In the genomic region with DNA sequence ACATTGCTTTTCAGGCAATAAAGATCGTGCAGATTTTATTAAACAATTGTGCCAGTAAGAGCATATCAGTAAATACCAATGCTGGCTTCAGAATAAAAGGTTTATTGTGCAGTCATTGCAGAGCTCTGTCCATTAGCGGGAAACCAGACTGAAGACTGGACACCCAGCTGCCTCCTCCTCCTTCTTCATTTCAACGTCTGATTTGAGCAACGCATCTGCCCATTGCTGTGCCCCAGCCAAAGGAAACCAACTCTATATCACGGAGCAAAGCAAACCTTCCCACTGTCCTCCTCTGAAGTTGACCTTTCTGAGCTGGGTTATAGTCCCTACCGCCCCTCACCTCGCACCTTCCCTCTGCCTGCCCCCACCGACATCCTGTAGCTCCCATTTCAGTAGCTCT, we compare ENCODE assay signal across 17 cellular contexts.
A peak's percentile ranks its signal among the peaks of the same experiment; 100 is the strongest.
DNase-seq lines count a peak whose midpoint lies in the region; ATAC-seq and TF ChIP-seq lines count a peak whose summit lies in the region.
"Had no signal": no experiment of that assay in that cellular context is flagged by ENCODE, and none has a peak within 500 bp of the region (broad histone marks: within the 10 kb centered on the region; RNA-seq: fewer than 3 reads in every experiment).

No MANE protein-coding gene starts in this region.

- no peaks in the 10 kb centered on the region for H3K27me3 ChIP-seq in layer of hippocampus (ENCODE audit: control insufficient read depth, insufficient read depth, low read length)
- H3K27me3 ChIP-seq in prostate gland (replicated peaks; ENCODE audit: insufficient read depth) = no peaks in the 10 kb centered on the region

- H3K4me3 ChIP-seq in prostate gland = no peak overlapping the region

- no peaks in the 10 kb centered on the region for H3K36me3 ChIP-seq in prostate gland

- intact Hi-C loops in prostate gland (cut with DNase I) = no loop called here

- H3K9me3 ChIP-seq in prostate gland = no peaks in the 10 kb centered on the region

- DNase-seq in NCI-H748 (lab: John Stamatoyannopoulos, UW; ENCODE audit: unreplicated experiment) (peak; percentile 15), NCI-H748 treated with DMSO at 0.1 percent for 48 hours (lab: John Stamatoyannopoulos, UW) (no peak), prostate gland (ENCODE audit: low spot score) (peak; percentile 55), SIG-M5 treated with dmso at 0.1 percent for 504 hours (lab: John Stamatoyannopoulos, UW; ENCODE audit: unreplicated experiment) (no peak), SW 1271 (lab: John Stamatoyannopoulos, UW) (no peak)
- no peak for DNase-seq in activated effector memory CD4-positive, alpha-beta T cell treated with anti-CD3 and anti-CD28 coated beads, Interleukin-2, amount 50 U/mL, for 16 hours
- DNase-seq: 8988T; CD4-positive, alpha-beta memory T cell; GOT3; NCI-H1417 treated with DMSO at 0.1 percent for 48 hours; NCI-H1930; NCI-H2171 treated with DMSO at 0.1 percent for 48 hours; NCI-H82; PC-3 had no signal

- peaks cover 33% of the 10 kb centered on the region for H3K4me1 ChIP-seq in prostate gland (replicated peaks)

- TF ChIP-seq POLR2A in prostate gland (IDR thresholded peaks at IDR 0.05) = no peak

- no peak for TF ChIP-seq CTCF in prostate gland (IDR thresholded peaks at IDR 0.05)

- peak overlapping the region; percentile 65 for H3K27ac ChIP-seq in layer of hippocampus (ENCODE audit: low read depth, low read length)
- H3K27ac ChIP-seq in prostate gland = peak overlapping the region; percentile 56 to 90
- H3K27ac ChIP-seq: RWPE1 had no signal

- WGBS in prostate gland = 42% methylated on average over 8 of the region's 8 CpGs

- ATAC-seq in GM21825 (IDR thresholded peaks at IDR 0.05; ENCODE audit: unreplicated experiment) = no peak
- ATAC-seq: PC-3 had no signal

Comparison
In these comparisons a context has a peak if more than half of its experiments do, and no peak if none do; other contexts are left out.
1. DNase-seq: peak in NCI-H748 (single experiment) and prostate gland (single experiment); none in NCI-H748 treated with DMSO at 0.1 percent for 48 hours (single experiment), SIG-M5 treated with dmso at 0.1 percent for 504 hours (single experiment), SW 1271 (0 of 2) and activated effector memory CD4-positive, alpha-beta T cell treated with anti-CD3 and anti-CD28 coated beads, Interleukin-2, amount 50 U/mL, for 16 hours (single experiment).